1 cellular context compared by ENCODE assay signal in the genomic region with DNA sequence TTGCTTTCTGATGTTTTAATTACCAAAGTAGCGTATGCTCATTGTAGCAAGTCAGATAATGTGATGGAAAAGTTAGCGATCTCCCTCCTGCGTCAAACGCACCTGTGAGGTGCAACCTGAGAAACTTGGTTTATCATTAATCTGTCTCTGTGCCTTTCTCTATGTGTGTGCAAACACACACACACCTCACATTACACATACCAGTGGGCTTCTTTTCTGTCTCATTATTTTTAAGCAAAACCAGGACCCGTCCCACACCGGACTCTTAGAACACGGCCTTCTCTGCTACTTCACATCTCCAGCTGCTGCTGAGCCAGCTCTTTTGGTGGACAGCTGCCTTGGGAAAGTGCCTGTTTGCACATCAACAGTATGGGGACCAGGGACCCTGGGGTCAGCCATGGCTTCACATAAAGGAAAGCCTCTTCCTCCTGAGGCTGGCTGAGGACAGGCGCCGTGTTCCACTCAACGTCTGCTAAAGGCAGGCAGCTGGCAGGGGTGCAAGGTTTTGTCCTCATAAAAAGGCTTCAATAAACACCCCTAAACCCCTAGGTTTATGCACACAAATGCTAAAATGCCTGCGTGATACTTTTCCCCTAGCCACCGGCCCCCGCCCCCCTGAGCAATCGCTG.
A peak's percentile ranks its signal among the peaks of the same experiment; 100 is the strongest.
TF ChIP-seq lines count a peak whose summit lies in the region.

No MANE protein-coding gene starts in this region.

TF ChIP-seq in HepG2, 621 proteins besides CTCF, POLR2A, EP300 and RAD21:
- TF ChIP-seq, protein P1, sequence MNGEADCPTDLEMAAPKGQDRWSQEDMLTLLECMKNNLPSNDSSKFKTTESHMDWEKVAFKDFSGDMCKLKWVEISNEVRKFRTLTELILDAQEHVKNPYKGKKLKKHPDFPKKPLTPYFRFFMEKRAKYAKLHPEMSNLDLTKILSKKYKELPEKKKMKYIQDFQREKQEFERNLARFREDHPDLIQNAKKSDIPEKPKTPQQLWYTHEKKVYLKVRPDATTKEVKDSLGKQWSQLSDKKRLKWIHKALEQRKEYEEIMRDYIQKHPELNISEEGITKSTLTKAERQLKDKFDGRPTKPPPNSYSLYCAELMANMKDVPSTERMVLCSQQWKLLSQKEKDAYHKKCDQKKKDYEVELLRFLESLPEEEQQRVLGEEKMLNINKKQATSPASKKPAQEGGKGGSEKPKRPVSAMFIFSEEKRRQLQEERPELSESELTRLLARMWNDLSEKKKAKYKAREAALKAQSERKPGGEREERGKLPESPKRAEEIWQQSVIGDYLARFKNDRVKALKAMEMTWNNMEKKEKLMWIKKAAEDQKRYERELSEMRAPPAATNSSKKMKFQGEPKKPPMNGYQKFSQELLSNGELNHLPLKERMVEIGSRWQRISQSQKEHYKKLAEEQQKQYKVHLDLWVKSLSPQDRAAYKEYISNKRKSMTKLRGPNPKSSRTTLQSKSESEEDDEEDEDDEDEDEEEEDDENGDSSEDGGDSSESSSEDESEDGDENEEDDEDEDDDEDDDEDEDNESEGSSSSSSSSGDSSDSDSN (CRISPR knock-in tag; IDR thresholded peaks at IDR 0.05) = no peak
- TF ChIP-seq MAFK (conservative IDR thresholded peaks at IDR 0.05 in 1 of 2, IDR thresholded peaks at IDR 0.05 in 1 of 2; ENCODE audit: low read length in 2 of 2) = 0 out of 4 replicates have a peak, but pooled peaks of 1 of the 2 experiments have one; percentile 7
